In genomic region chr1:905071-905749, GRCh38 we compare ENCODE assay signal across 1 cellular context.
TF ChIP-seq lines count a peak whose summit lies in the region.

No MANE protein-coding gene starts in this region.

TF ChIP-seq in K562, 482 proteins besides CTCF, POLR2A, EP300 and RAD21 (continued from another document and continues in another):
- TF ChIP-seq HOMEZ (CRISPR knock-in tag; IDR thresholded peaks at IDR 0.05) (no peak), DDX20 (tag; IDR thresholded peaks at IDR 0.05; ENCODE audit: low read depth) (no peak), MGA (IDR thresholded peaks at IDR 0.05) (no peak), ARID2 (IDR thresholded peaks at IDR 0.05) (no peak), PURB (CRISPR knock-in tag; IDR thresholded peaks at IDR 0.05; ENCODE audit: low read depth) (no peak), ARID4B (CRISPR knock-in tag; IDR thresholded peaks at IDR 0.05) (peak; percentile 46; the same call in 1 of the 2 replicates), HNRNPL (IDR thresholded peaks at IDR 0.05; ENCODE audit: low read depth, low read length) (no peak), ZC3H11A (IDR thresholded peaks at IDR 0.05; ENCODE audit: low read depth, low read length) (no peak), ZNF644 (tag; IDR thresholded peaks at IDR 0.05; ENCODE audit: low read depth) (no peak), ZBTB2 (IDR thresholded peaks at IDR 0.05) (0 out of 2 replicates have a peak, but pooled peaks have one; percentile 20), ZNF41 (CRISPR knock-in tag; conservative IDR thresholded peaks at IDR 0.05) (no peak), MYC (IDR thresholded peaks at IDR 0.05; ENCODE audit: low read depth, low read length) (no peak), MYC (CRISPR knock-in tag; IDR thresholded peaks at IDR 0.05; ENCODE audit: borderline replicate concordance, low read depth) (0 out of 2 replicates have a peak, but pooled peaks have one; percentile 33), TEAD1 (CRISPR knock-in tag; IDR thresholded peaks at IDR 0.05) (0 out of 4 replicates have a peak, but pooled peaks of 1 of the 2 experiments have one; percentile 23), NCOA6 (IDR thresholded peaks at IDR 0.05) (no peak), TAF15 (IDR thresholded peaks at IDR 0.05; ENCODE audit: low read depth, low read length) (no peak), AFF1 (IDR thresholded peaks at IDR 0.05; ENCODE audit: low read depth in 1 of 2, partially characterized antibody in 2 of 2) (no peak), JUND (IDR thresholded peaks at IDR 0.05; ENCODE audit: borderline replicate concordance, low read depth, low read length) (no peak), JUND (tag; IDR thresholded peaks at IDR 0.05; ENCODE audit: borderline replicate concordance, low read depth, low read length) (no peak), RBM14 (IDR thresholded peaks at IDR 0.05; ENCODE audit: borderline replicate concordance, insufficient read depth, low read depth, low read length) (no peak), HNRNPUL1 (IDR thresholded peaks at IDR 0.05; ENCODE audit: low read length) (no peak), TEAD4 (IDR thresholded peaks at IDR 0.05; ENCODE audit: low read length) (no peak), TEAD4 (CRISPR knock-in tag; IDR thresholded peaks at IDR 0.05; ENCODE audit: borderline replicate concordance) (peak; percentile 77; the same call in 1 of the 2 replicates), KLF6 (CRISPR knock-in tag; IDR thresholded peaks at IDR 0.05; ENCODE audit: borderline replicate concordance) (no peak), ZC3H4 (CRISPR knock-in tag; IDR thresholded peaks at IDR 0.05; ENCODE audit: borderline replicate concordance) (peak; percentile 60; the same call in 1 of the 2 replicates), MBD1 (CRISPR knock-in tag; IDR thresholded peaks at IDR 0.05) (no peak), KDM5B (IDR thresholded peaks at IDR 0.05; ENCODE audit: insufficient replicate concordance, low read depth, low read length) (peak; percentile 25), U2AF2 (optimal IDR thresholded peaks at IDR 0.05; ENCODE audit: low read depth, low read length) (no peak), TAF9B (IDR thresholded peaks at IDR 0.05; ENCODE audit: partially characterized antibody) (no peak), ZSCAN29 (IDR thresholded peaks at IDR 0.05) (no peak)
